13 cellular contexts compared by ENCODE assay signal in the genomic region with DNA sequence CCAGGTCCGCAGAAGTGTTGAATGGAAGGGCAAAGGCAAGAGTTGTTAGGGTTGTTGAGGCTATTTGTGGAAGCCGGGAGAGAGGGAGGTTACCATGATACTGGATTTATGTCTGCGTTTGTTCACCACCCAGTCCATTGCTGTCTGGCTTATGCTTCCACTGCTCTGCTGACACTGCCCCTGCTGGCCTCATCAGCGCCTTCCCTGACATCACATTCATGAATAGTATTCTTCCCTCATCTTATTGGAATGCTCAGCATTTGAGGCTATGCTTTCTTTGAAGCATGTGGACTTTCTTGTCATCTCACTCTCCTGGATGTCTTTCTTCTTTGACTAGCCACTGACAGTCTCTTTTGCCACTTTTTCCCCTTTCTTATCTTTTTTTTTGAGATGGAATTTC. TPM values are rescaled to one million over a fixed set of nuclear protein-coding genes. Genes with fewer than 3 reads are reported as not detected.
DNase-seq lines count a peak whose midpoint lies in the region; ATAC-seq and TF ChIP-seq lines count a peak whose summit lies in the region.
"Had no signal": no experiment of that assay in that cellular context is flagged by ENCODE, and none has a peak within 500 bp of the region (broad histone marks: within the 10 kb centered on the region; RNA-seq: fewer than 3 reads in every experiment).

No MANE protein-coding gene starts in this region.

- no peaks in the 10 kb centered on the region for H3K27me3 Mint-ChIP-seq in activated CD8-positive, alpha-beta memory T cell treated with anti-CD3 and anti-CD28 coated beads, Interleukin-2, amount 10 ng/mL, durations not matched to agents 7 days and 5 days

- no peaks in the 10 kb centered on the region for H3K9me3 ChIP-seq in psoas muscle
- H3K9me3 ChIP-seq in gastrocnemius medialis: no peaks in the 10 kb centered on the region
- H3K9me3 ChIP-seq: body of pancreas had no signal

- TF ChIP-seq CTCF in WI38 (IDR thresholded peaks at IDR 0.05; ENCODE audit: low read depth, low read length) (0 out of 2 replicates have a peak, but pooled peaks have one; percentile 13), psoas muscle (IDR thresholded peaks at IDR 0.05) (no peak), gastrocnemius medialis (IDR thresholded peaks at IDR 0.05 in 4 of 5, conservative IDR thresholded peaks at IDR 0.05 in 1 of 5) (no peak)

- peaks cover 2% of the 10 kb centered on the region for H3K4me1 Mint-ChIP-seq in activated CD8-positive, alpha-beta memory T cell treated with anti-CD3 and anti-CD28 coated beads, Interleukin-2, amount 10 ng/mL, durations not matched to agents 7 days and 5 days

- peaks cover 43% of the 10 kb centered on the region for H3K36me3 Mint-ChIP-seq in activated CD8-positive, alpha-beta memory T cell treated with anti-CD3 and anti-CD28 coated beads, Interleukin-2, amount 10 ng/mL, durations not matched to agents 7 days and 5 days

- no peak for TF ChIP-seq POLR2A in gastrocnemius medialis (IDR thresholded peaks at IDR 0.05)

- peaks cover 5 to 86% of the 10 kb centered on the region in 2 donors for H3K36me3 ChIP-seq in psoas muscle (ENCODE audit: insufficient read depth in 1 of 2, low read depth in 1 of 2)
- H3K36me3 ChIP-seq in gastrocnemius medialis: peaks cover 0 to 35% of the 10 kb centered on the region in 2 donors

- no peaks in the 10 kb centered on the region for H3K27me3 ChIP-seq in psoas muscle (ENCODE audit: insufficient read depth in 3 of 3, low read length in 2 of 3)
- H3K27me3 ChIP-seq in gastrocnemius medialis: no peaks in the 10 kb centered on the region
- H3K27me3 ChIP-seq: body of pancreas had no signal

- WGBS in psoas muscle, 3 donors: 50 to 77% (median 72%) methylated on average over 4 of the region's 4 CpGs

- DNase-seq in GM04503 (ENCODE audit: low read depth): peak; percentile 19
- DNase-seq in glomerular visceral epithelial cell (ENCODE audit: extremely low spot score): peak; percentile 5
- no peak for DNase-seq in psoas muscle
- no peak for DNase-seq in SKM-1 (lab: John Stamatoyannopoulos, UW; ENCODE audit: unreplicated experiment)
- DNase-seq in UCSD-AML1 (lab: John Stamatoyannopoulos, UW; ENCODE audit: unreplicated experiment): no peak
- no peak for DNase-seq in gastrocnemius medialis
- no peak for DNase-seq in activated CD8-positive, alpha-beta memory T cell treated with anti-CD3 and anti-CD28 coated beads, Interleukin-2, amount 10 ng/mL, durations not matched to agents 7 days and 5 days
- DNase-seq: activated CD4-positive, alpha-beta T cell treated with anti-CD3 and anti-CD28 coated beads for 4 hours; body of pancreas; MV-4-11 had no signal

- H3K4me3 ChIP-seq in WI38 (ENCODE audit: low read depth, low read length) (no peak overlapping the region), psoas muscle (no peak overlapping the region), gastrocnemius medialis (no peak overlapping the region)
- H3K4me3 ChIP-seq: body of pancreas had no signal

- peak overlapping the region; percentile 57 for H3K27ac ChIP-seq in psoas muscle
- H3K27ac ChIP-seq in gastrocnemius medialis: no peak overlapping the region
- H3K27ac ChIP-seq: body of pancreas had no signal

- H3K4me1 ChIP-seq in psoas muscle (no peaks in the 10 kb centered on the region), gastrocnemius medialis (no peaks in the 10 kb centered on the region)
- H3K4me1 ChIP-seq: body of pancreas had no signal

- no peaks in the 10 kb centered on the region for H3K9me3 Mint-ChIP-seq in activated CD8-positive, alpha-beta memory T cell treated with anti-CD3 and anti-CD28 coated beads, Interleukin-2, amount 10 ng/mL, durations not matched to agents 7 days and 5 days (ENCODE audit: low read depth)
- H3K9me3 Mint-ChIP-seq: activated T-helper 1 cell treated with anti-CD3 and anti-CD28 coated beads, Interleukin-12 subunit alpha, Interleukin-12 subunit beta, Interleukin-2, Interleukin-4 antibody, amounts not matched to agents 30 ng/mL and 10 ng/mL and 1 ng/mL, durations not matched to agents 14 hours and 24 hours and 36 hours had no signal

- no peak overlapping the region for H3K27ac Mint-ChIP-seq in activated CD8-positive, alpha-beta memory T cell treated with anti-CD3 and anti-CD28 coated beads, Interleukin-2, amount 10 ng/mL, durations not matched to agents 7 days and 5 days
- H3K27ac Mint-ChIP-seq: activated T-helper 1 cell treated with anti-CD3 and anti-CD28 coated beads, Interleukin-12 subunit alpha, Interleukin-12 subunit beta, Interleukin-2, Interleukin-4 antibody, amounts not matched to agents 30 ng/mL and 10 ng/mL and 1 ng/mL, durations not matched to agents 14 hours and 24 hours and 36 hours had no signal

- CTCF ChIA-PET in activated CD8-positive, alpha-beta memory T cell treated with anti-CD3 and anti-CD28 coated beads, Interleukin-2, amount 10 ng/mL, durations not matched to agents 7 days and 5 days (lab: Charles Lee): no interaction called here

- ATAC-seq in psoas muscle (peak; percentile 79 to 88 (median 84)), gastrocnemius medialis (no peak)
- ATAC-seq in activated CD8-positive, alpha-beta memory T cell treated with anti-CD3 and anti-CD28 coated beads, Interleukin-2, amount 10 ng/mL, durations not matched to agents 7 days and 5 days: no peak
- ATAC-seq: body of pancreas had no signal

- in situ Hi-C loops in gastrocnemius medialis (cut with MboI; ENCODE audit: low sequenced_read_pairs in 4 of 4): loop anchor here in 3 of 4 donors (25.0 kb wide), 2 partner anchors 353 to 503 kb away; a partner anchor contains a TSS

- H3K4me3 Mint-ChIP-seq in activated CD8-positive, alpha-beta memory T cell treated with anti-CD3 and anti-CD28 coated beads, Interleukin-2, amount 10 ng/mL, durations not matched to agents 7 days and 5 days: no peak overlapping the region
- H3K4me3 Mint-ChIP-seq: activated T-helper 1 cell treated with anti-CD3 and anti-CD28 coated beads, Interleukin-12 subunit alpha, Interleukin-12 subunit beta, Interleukin-2, Interleukin-4 antibody, amounts not matched to agents 30 ng/mL and 10 ng/mL and 1 ng/mL, durations not matched to agents 14 hours and 24 hours and 36 hours had no signal

- intact Hi-C loops in psoas muscle (cut with DNase I): no loop called here
- intact Hi-C loops in gastrocnemius medialis (cut with DNase I; ENCODE audit: low total_unique reads): no loop called here

RNA-seq across cellular contexts. Expression of a gene that starts 10.3 kb away (rescaled TPM):
- total RNA-seq in psoas muscle (10 to 100 TPM; 30.7 to 36.1 (median 33.3) TPM), gastrocnemius medialis (10 to 100 TPM; 21.2 to 41.7 (median 34.9) TPM)
- polyA plus RNA-seq in psoas muscle: 10 to 100 TPM in 2 of 3 donors, 1 to 10 TPM in 1; 8.1 to 20.8 (median 19.7) TPM
- 10 to 100 TPM; 40.6 to 53.9 TPM for total RNA-seq in activated CD8-positive, alpha-beta memory T cell treated with anti-CD3 and anti-CD28 coated beads, Interleukin-2, amount 10 ng/mL, durations not matched to agents 7 days and 5 days

RNA-seq across cellular contexts. Expression of a gene that starts 44.3 kb away (rescaled TPM):
- total RNA-seq in psoas muscle: 1 to 10 TPM in 3 of 4 donors, under 1 TPM in 1; 0.84 to 2.1 (median 1.4) TPM
- polyA plus RNA-seq in psoas muscle: under 1 TPM; 0.38 to 0.42 (median 0.40) TPM
- total RNA-seq in gastrocnemius medialis: 1 to 10 TPM in 3 of 4 donors, under 1 TPM in 1; 0.98 to 1.1 (median 1.0) TPM
- total RNA-seq in activated CD8-positive, alpha-beta memory T cell treated with anti-CD3 and anti-CD28 coated beads, Interleukin-2, amount 10 ng/mL, durations not matched to agents 7 days and 5 days: under 1 TPM in 1 of 2 experiments, not detected in 1; 0.12 TPM
- total RNA-seq: T-helper 1 cell treated with Interleukin-12 subunit alpha and Interleukin-12 subunit beta and Interleukin-4 antibody, amounts not matched to agents 30 ng/mL and 1 ng/mL, for 36 hours had no signal

Comparison
In these comparisons a context has a peak if more than half of its experiments do, and no peak if none do; other contexts are left out.
1. DNase-seq: peak in GM04503 (single experiment) and glomerular visceral epithelial cell (single experiment); none in psoas muscle (0 of 2), SKM-1 (single experiment), UCSD-AML1 (single experiment), gastrocnemius medialis (0 of 2) and activated CD8-positive, alpha-beta memory T cell treated with anti-CD3 and anti-CD28 coated beads, Interleukin-2, amount 10 ng/mL, durations not matched to agents 7 days and 5 days (single experiment).
2. ATAC-seq: peak in psoas muscle (4 of 4); none in gastrocnemius medialis (0 of 2) and activated CD8-positive, alpha-beta memory T cell treated with anti-CD3 and anti-CD28 coated beads, Interleukin-2, amount 10 ng/mL, durations not matched to agents 7 days and 5 days (single experiment).